26 cellular contexts compared by ENCODE assay signal in the genomic region with DNA sequence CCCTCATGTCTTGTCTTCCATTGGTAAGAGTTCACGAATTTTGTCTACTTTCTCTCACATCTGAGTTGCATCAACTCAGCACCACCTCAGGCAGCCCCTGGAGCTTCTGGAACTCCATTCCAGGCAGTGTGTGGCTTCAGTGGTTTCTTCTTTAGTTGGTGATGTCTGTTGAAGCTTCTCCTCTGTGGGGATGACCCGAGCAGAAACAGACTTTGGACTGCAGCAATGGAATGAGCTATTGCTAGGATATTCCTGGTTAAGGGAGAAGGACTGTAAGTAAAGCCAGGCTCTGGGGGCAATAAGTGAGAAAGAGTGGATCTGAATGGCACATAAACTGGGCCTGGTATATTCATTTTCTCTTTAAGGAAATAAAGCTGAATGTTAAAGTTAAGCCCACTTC.
"Had no signal": no experiment of that assay in that cellular context is flagged by ENCODE, and none has a peak within 500 bp of the region (broad histone marks: within the 10 kb centered on the region; RNA-seq: fewer than 3 reads in every experiment).

No MANE protein-coding gene starts in this region.

- H3K27ac ChIP-seq: left lung, neural progenitor cell, ovary, right atrium auricular region, stomach, testis, thyroid gland, transverse colon, upper lobe of left lung had no signal

- H3K36me3 ChIP-seq: left lung, neural progenitor cell, ovary, right atrium auricular region, right lobe of liver, stomach, thyroid gland, transverse colon, upper lobe of left lung had no signal

- FAIRE-seq: islet of Langerhans had no signal

- H2AFZ ChIP-seq: neural progenitor cell had no signal

- DNase-seq: head of caudate nucleus; hypothalamus; immature natural killer cell; left lung; mesendoderm; naive B cell; natural killer cell; nephron progenitor cell; ovary; right lobe of liver; stimulated activated CD4-positive, alpha-beta T cell treated with anti-CD3 and anti-CD28 coated beads, Interleukin-1b, Interleukin-23, amount 100 ng/mL, for 48 hours; stimulated activated CD4-positive, alpha-beta T cell treated with anti-CD3 and anti-CD28 coated beads, Interleukin-2, amount 100 ng/mL, for 48 hours; stimulated activated CD4-positive, alpha-beta T cell treated with anti-CD3 and anti-CD28 coated beads, Interleukin-4, amount 100 ng/mL, for 4 hours; stimulated activated CD8-positive, alpha-beta memory T cell treated with anti-CD3 and anti-CD28 coated beads, Interleukin-4, amount 100 ng/mL, for 48 hours; stimulated activated naive CD8-positive, alpha-beta T cell treated with anti-CD3 and anti-CD28 coated beads, Interleukin-15, Interleukin-2, amounts not matched to agents 100 U/mL and 50 U/mL, for 24 hours; stomach; testis; thyroid gland; transverse colon; upper lobe of left lung had no signal

- H3K4me1 ChIP-seq: left lung, neural progenitor cell, right atrium auricular region, stomach, testis had no signal

- H3K27me3 ChIP-seq: left lung, neural progenitor cell, ovary, right atrium auricular region, right lobe of liver, stomach, testis, thyroid gland, transverse colon, upper lobe of left lung had no signal

- H3K9me3 ChIP-seq: left lung, ovary, right atrium auricular region, right lobe of liver, stomach, testis, thyroid gland, transverse colon, upper lobe of left lung had no signal

- H3K4me3 ChIP-seq: left lung, lung, neural progenitor cell, ovary, right atrium auricular region, right lobe of liver, smooth muscle cell, stomach, testis, thyroid gland, transverse colon, upper lobe of left lung had no signal

- H3K4me2 ChIP-seq: neural progenitor cell, smooth muscle cell had no signal

- H3K9ac ChIP-seq: neural progenitor cell had no signal

- ATAC-seq: natural killer cell; stimulated activated memory B cell treated with anti-CD40 and anti-IgM and Interleukin-4, amounts not matched to agents 10 μg/mL and 1 μg/mL and 100 μg/mL, for 72 hours; stimulated activated naive CD8-positive, alpha-beta T cell treated with anti-CD3 and anti-CD28 coated beads, Interleukin-15, Interleukin-2, amounts not matched to agents 100 U/mL and 50 U/mL, for 24 hours had no signal
